8 cellular contexts compared by ENCODE assay signal in the genomic region with DNA sequence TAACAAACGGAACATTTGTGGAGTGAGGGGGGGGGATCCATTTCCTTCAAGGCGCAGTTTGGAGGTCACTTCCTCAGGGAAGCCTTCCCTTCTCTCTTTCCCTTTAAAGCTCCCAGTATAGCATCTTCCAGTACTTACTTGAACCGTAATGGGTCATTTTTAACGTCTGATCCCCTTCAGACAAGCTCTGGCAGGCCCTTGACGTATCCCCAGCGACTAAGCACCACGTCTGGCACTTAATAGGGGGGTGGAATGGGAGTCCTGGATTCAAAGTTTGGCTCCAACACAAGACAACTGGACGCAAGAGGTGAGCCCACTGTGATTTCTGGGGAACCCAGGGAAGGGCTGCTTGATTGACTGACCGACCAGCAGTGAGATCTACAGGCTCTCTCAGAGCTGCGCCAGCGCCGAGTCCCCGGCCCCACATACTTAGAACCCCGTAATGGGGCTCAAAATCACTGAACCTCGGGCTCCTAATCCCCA. TPM values are rescaled to one million over a fixed set of nuclear protein-coding genes. Genes with fewer than 3 reads are reported as not detected.
A peak's percentile ranks its signal among the peaks of the same experiment; 100 is the strongest.
DNase-seq lines count a peak whose midpoint lies in the region; ATAC-seq and TF ChIP-seq lines count a peak whose summit lies in the region.

No MANE protein-coding gene starts in this region.

- H3K9ac ChIP-seq in HUES6 (ENCODE audit: low read length) (peak overlapping the region; percentile 99), neural progenitor cell (peak overlapping the region; percentile 72)

- H3K27me3 ChIP-seq in HUES6 (ENCODE audit: control insufficient read depth, insufficient read depth, low read length) (no peaks in the 10 kb centered on the region), neural progenitor cell (no peaks in the 10 kb centered on the region)

- intact Hi-C loops in activated B cell treated with CpG ODN at 0.5 μM for 24 hours (cut with micrococcal nuclease), result loop anchor here (1.0 to 10.0 kb wide), 12 partner anchors 17 to 1520 kb away; partner anchors contain the start of genes AZIN2, KHDRBS1, PTP4A2 and RNF19B

- H3K4me2 ChIP-seq in neural progenitor cell, result peak overlapping the region; percentile 89

- H4K20me1 ChIP-seq in neural progenitor cell (ENCODE audit: low read depth), result no peaks in the 10 kb centered on the region

- no peaks in the 10 kb centered on the region for H3K9me3 ChIP-seq in HUES6 (ENCODE audit: control insufficient read depth, insufficient read depth, low read depth, low read length)
- H3K9me3 ChIP-seq in neural progenitor cell (ENCODE audit: low read depth), result no peaks in the 10 kb centered on the region

- H3K4me1 Mint-ChIP-seq in activated B cell treated with CpG ODN at 0.5 μM for 24 hours (peaks cover 64% of the 10 kb centered on the region), neural progenitor cell (peaks cover 29% of the 10 kb centered on the region)

- H2AFZ ChIP-seq in neural progenitor cell (replicated peaks), result peak overlapping the region; percentile 74

- H3K27ac Mint-ChIP-seq in activated B cell treated with CpG ODN at 0.5 μM for 24 hours (peak overlapping the region; percentile 85), neural progenitor cell (peak overlapping the region; percentile 85)

- DNase-seq in AG20443 (ENCODE audit: low spot score) (peak; percentile 52), activated B cell treated with CpG ODN at 0.5 μM for 24 hours (no peak), fibroblast of villous mesenchyme (ENCODE audit: low read depth) (peak; percentile 56), neural progenitor cell (ENCODE audit: low spot score) (no peak), NCI-H226 (no peak)
- DNase-seq in stimulated activated CD4-positive, alpha-beta T cell treated with anti-CD3 and anti-CD28 coated beads, Interleukin-4, amount 100 ng/mL, for 24 hours, result no peak

- peaks cover 89% of the 10 kb centered on the region for H3K79me2 ChIP-seq in neural progenitor cell (ENCODE audit: low read depth)

- peaks cover 31% of the 10 kb centered on the region for H3K4me1 ChIP-seq in HUES6 (ENCODE audit: control insufficient read depth, insufficient read depth, low read length)
- peaks cover 22% of the 10 kb centered on the region for H3K4me1 ChIP-seq in neural progenitor cell

- H3K36me3 ChIP-seq in HUES6 (ENCODE audit: control insufficient read depth, insufficient read depth, low read length) (peaks cover 20% of the 10 kb centered on the region), neural progenitor cell (no peaks in the 10 kb centered on the region)

- TF ChIP-seq CTCF in activated B cell treated with CpG ODN at 0.5 μM for 24 hours (IDR thresholded peaks at IDR 0.05) (no peak), fibroblast of villous mesenchyme (IDR thresholded peaks at IDR 0.05; ENCODE audit: insufficient read depth, low read depth, low read length) (no peak), neural progenitor cell (IDR thresholded peaks at IDR 0.05) (no peak)

- CTCF ChIA-PET in activated B cell treated with CpG ODN at 0.5 μM for 24 hours (lab: Charles Lee), result no interaction called here

- H3K9me3 Mint-ChIP-seq in activated B cell treated with CpG ODN at 0.5 μM for 24 hours, result no peaks in the 10 kb centered on the region
- H3K9me3 Mint-ChIP-seq in neural progenitor cell, result no peaks in the 10 kb centered on the region

- ATAC-seq in GM18499 (IDR thresholded peaks at IDR 0.05; ENCODE audit: insufficient read depth, unreplicated experiment), result peak; percentile 12
- ATAC-seq in activated B cell treated with CpG ODN at 0.5 μM for 24 hours (ENCODE audit: low read depth), result no peak

- H3K4me3 ChIP-seq in HUES6 (ENCODE audit: low read depth, low read length), result peak overlapping the region; percentile 83
- H3K4me3 ChIP-seq in fibroblast of villous mesenchyme (ENCODE audit: low read depth, low read length), result peak overlapping the region; percentile 99
- H3K4me3 ChIP-seq in neural progenitor cell, result peak overlapping the region; percentile 86

- no peaks in the 10 kb centered on the region for H3K27me3 Mint-ChIP-seq in activated B cell treated with CpG ODN at 0.5 μM for 24 hours
- H3K27me3 Mint-ChIP-seq in neural progenitor cell (ENCODE audit: insufficient read depth, low read depth), result peaks cover 3% of the 10 kb centered on the region

- H3K27ac ChIP-seq in HUES6 (ENCODE audit: low read depth, low read length) (peak overlapping the region; percentile 96), neural progenitor cell (peak overlapping the region; percentile 57)

- peaks cover 18% of the 10 kb centered on the region for H3F3A ChIP-seq in neural progenitor cell (ENCODE audit: low read depth)

- H3K4me3 Mint-ChIP-seq in activated B cell treated with CpG ODN at 0.5 μM for 24 hours (peak overlapping the region; percentile 94), neural progenitor cell (peak overlapping the region; percentile 99)

- POLR2A ChIA-PET in activated B cell treated with CpG ODN at 0.5 μM for 24 hours (lab: Charles Lee), result interaction anchor here (0.6 to 2.1 kb wide), 12 partner anchors 9 to 637 kb away, joined by 3 to 16 read pairs (median 6); partner anchors contain the start of genes BSDC1, MARCKSL1, RBBP4 and RNF19B

- H3K36me3 Mint-ChIP-seq in activated B cell treated with CpG ODN at 0.5 μM for 24 hours (ENCODE audit: low read depth), result peaks cover 45% of the 10 kb centered on the region
- H3K36me3 Mint-ChIP-seq in neural progenitor cell, result peaks cover 12% of the 10 kb centered on the region

RNA-seq across cellular contexts. Expression of gene YARS1, which starts 0.4 kb away (rescaled TPM):
- total RNA-seq in activated B cell treated with CpG ODN at 0.5 μM for 24 hours (219 and 232 TPM in 2 replicates), fibroblast of villous mesenchyme (137 and 182 TPM in 2 replicates), neural progenitor cell (ENCODE audit: low replicate concordance) (38.2 and 61.5 TPM in 2 replicates)

RNA-seq across cellular contexts. Expression of gene S100PBP, which starts 0.7 kb away (rescaled TPM):
- total RNA-seq in activated B cell treated with CpG ODN at 0.5 μM for 24 hours, result 43.0 and 50.5 TPM in 2 replicates
- total RNA-seq in fibroblast of villous mesenchyme, result 32.9 and 46.6 TPM in 2 replicates
- 72.9 and 107 TPM in 2 replicates for total RNA-seq in neural progenitor cell (ENCODE audit: low replicate concordance)

RNA-seq across cellular contexts. Expression of gene FNDC5, which starts 54.0 kb away (rescaled TPM):
- total RNA-seq in activated B cell treated with CpG ODN at 0.5 μM for 24 hours (0.55 and 1.4 TPM in 2 replicates), fibroblast of villous mesenchyme (0.43 and 0.64 TPM in 2 replicates), neural progenitor cell (ENCODE audit: low replicate concordance) (9.6 and 21.4 TPM in 2 replicates)

Comparison
In these comparisons a context has a peak if more than half of its experiments do, and no peak if none do; other contexts are left out.
1. DNase-seq: peak in AG20443 (single experiment) and fibroblast of villous mesenchyme (single experiment); none in activated B cell treated with CpG ODN at 0.5 μM for 24 hours (single experiment), neural progenitor cell (single experiment), stimulated activated CD4-positive, alpha-beta T cell treated with anti-CD3 and anti-CD28 coated beads, Interleukin-4, amount 100 ng/mL, for 24 hours (single experiment) and NCI-H226 (single experiment).
2. Peak in every context shown above with its lines, with median percentiles within 50 percentile points of each other: H3K4me3 ChIP-seq.